Comparison of ENCODE assay signal across 36 cellular contexts in the genomic region with DNA sequence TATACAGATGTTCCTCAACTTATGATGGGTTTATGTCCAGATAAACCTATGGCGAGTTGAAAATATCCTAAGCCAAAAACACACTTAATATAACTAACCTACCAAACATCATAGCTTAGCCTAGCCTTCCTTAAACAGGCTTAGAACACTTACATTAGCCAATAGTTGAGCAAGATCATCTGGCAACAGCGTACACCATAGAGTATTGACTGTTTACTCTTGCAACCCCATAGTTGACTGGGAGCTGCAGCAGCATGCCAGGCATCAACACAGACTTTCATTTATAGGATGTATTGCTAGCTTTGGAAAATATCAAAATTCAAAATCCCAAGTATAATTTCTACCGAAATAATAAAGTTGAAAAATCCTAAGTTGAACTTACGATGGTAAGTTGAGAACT. TPM values are rescaled to one million over a fixed set of nuclear protein-coding genes. Genes with fewer than 3 reads are reported as not detected.
"Had no signal": no experiment of that assay in that cellular context is flagged by ENCODE, and none has a peak within 500 bp of the region (broad histone marks: within the 10 kb centered on the region; RNA-seq: fewer than 3 reads in every experiment).

No MANE protein-coding gene starts in this region.

- H3K79me2 ChIP-seq: parathyroid adenoma had no signal

- H3K27ac Mint-ChIP-seq: natural killer cell; nephron; neural progenitor cell; progenitor cell of endocrine pancreas; stimulated activated memory B cell treated with anti-CD40 and anti-IgM and Interleukin-4, amounts not matched to agents 10 μg/mL and 1 μg/mL and 100 μg/mL, for 72 hours; stimulated activated naive CD8-positive, alpha-beta T cell treated with anti-CD3 and anti-CD28 coated beads, Interleukin-15, amount 100 ng/mL, for 72 hours; type B pancreatic cell had no signal

- H2AFZ ChIP-seq: neural progenitor cell, parathyroid adenoma had no signal

- H3K4me3 Mint-ChIP-seq: natural killer cell; nephron; neural progenitor cell; stimulated activated memory B cell treated with anti-CD40 and anti-IgM and Interleukin-4, amounts not matched to agents 10 μg/mL and 1 μg/mL and 100 μg/mL, for 72 hours; stimulated activated naive CD8-positive, alpha-beta T cell treated with anti-CD3 and anti-CD28 coated beads, Interleukin-15, amount 100 ng/mL, for 72 hours; type B pancreatic cell had no signal

- H3K9me3 Mint-ChIP-seq: natural killer cell; stimulated activated memory B cell treated with anti-CD40 and anti-IgM and Interleukin-4, amounts not matched to agents 10 μg/mL and 1 μg/mL and 100 μg/mL, for 72 hours; stimulated activated naive CD8-positive, alpha-beta T cell treated with anti-CD3 and anti-CD28 coated beads, Interleukin-15, amount 100 ng/mL, for 72 hours; type B pancreatic cell had no signal

- H3K36me3 ChIP-seq: neural progenitor cell, ovary, spleen, suprapubic skin, tibial artery, transverse colon, upper lobe of right lung, uterus had no signal

- H3K27me3 Mint-ChIP-seq: progenitor cell of endocrine pancreas, type B pancreatic cell had no signal

- H3K4me3 ChIP-seq: neural progenitor cell, ovary, psoas muscle, skin epidermis, smooth muscle cell, spleen, suprapubic skin, testis, tibial artery, transverse colon, upper lobe of right lung, uterus had no signal

- H3K4me1 Mint-ChIP-seq: nephron, neural progenitor cell had no signal

- H3K36me3 Mint-ChIP-seq: natural killer cell; neural progenitor cell; stimulated activated memory B cell treated with anti-CD40 and anti-IgM and Interleukin-4, amounts not matched to agents 10 μg/mL and 1 μg/mL and 100 μg/mL, for 72 hours; type B pancreatic cell had no signal

- H3K4me1 ChIP-seq: neural progenitor cell, parathyroid adenoma, psoas muscle, spleen, suprapubic skin, testis, tibial artery, transverse colon, upper lobe of right lung, uterus had no signal

- H3K27me3 ChIP-seq: neural progenitor cell, ovary, spleen, suprapubic skin, testis, tibial artery, transverse colon, uterus had no signal

- DNase-seq: natural killer cell; occipital lobe; ovary; posterior cingulate gyrus; psoas muscle; right cardiac atrium; spleen; stimulated activated CD4-positive, alpha-beta T cell treated with anti-CD3 and anti-CD28 coated beads, Interleukin-12 subunit alpha, Interleukin-12 subunit beta, amount 100 ng/mL, for 4 hours; stimulated activated CD4-positive, alpha-beta T cell treated with anti-CD3 and anti-CD28 coated beads, Interleukin-1b, Interleukin-23, amount 100 ng/mL, for 48 hours; stimulated activated CD4-positive, alpha-beta T cell treated with anti-CD3 and anti-CD28 coated beads, Interleukin-4, amount 100 ng/mL, for 1 hour; stimulated activated CD4-positive, alpha-beta T cell treated with anti-CD3 and anti-CD28 coated beads, Interleukin-4, amount 100 ng/mL, for 4 hours; stimulated activated CD8-positive, alpha-beta memory T cell treated with anti-CD3 and anti-CD28 coated beads, Interleukin-4, amount 100 ng/mL, for 48 hours; stimulated activated naive CD4-positive, alpha-beta T cell; stimulated activated naive CD8-positive, alpha-beta T cell treated with anti-CD3 and anti-CD28 coated beads, Interleukin-15, amount 100 ng/mL, for 72 hours; stimulated activated naive CD8-positive, alpha-beta T cell treated with anti-CD3 and anti-CD28 coated beads, Interleukin-15, Interleukin-2, amounts not matched to agents 100 U/mL and 50 U/mL, for 24 hours; substantia nigra; testis; tibial artery; transverse colon; upper lobe of right lung; uterus had no signal

- ATAC-seq: natural killer cell; psoas muscle; right cardiac atrium; sciatic nerve; stimulated activated memory B cell treated with anti-CD40 and anti-IgM and Interleukin-4, amounts not matched to agents 10 μg/mL and 1 μg/mL and 100 μg/mL, for 72 hours; stimulated activated naive CD8-positive, alpha-beta T cell treated with anti-CD3 and anti-CD28 coated beads, Interleukin-15, amount 100 ng/mL, for 72 hours; stimulated activated naive CD8-positive, alpha-beta T cell treated with anti-CD3 and anti-CD28 coated beads, Interleukin-15, Interleukin-2, amounts not matched to agents 100 U/mL and 50 U/mL, for 24 hours; upper lobe of right lung had no signal

- H3K4me2 ChIP-seq: neural progenitor cell, smooth muscle cell had no signal

- H3K9me3 ChIP-seq: ovary, psoas muscle, spleen, suprapubic skin, testis, tibial artery, transverse colon, upper lobe of right lung, uterus had no signal

- H3K27ac ChIP-seq: neural progenitor cell, ovary, parathyroid adenoma, psoas muscle, skin epidermis, spleen, suprapubic skin, testis, tibial artery, transverse colon, upper lobe of right lung, uterus had no signal

RNA-seq across cellular contexts. Expression of a gene that starts 5.5 kb away (rescaled TPM):
- total RNA-seq: natural killer cell, occipital lobe, osteoblast, ovary, progenitor cell of endocrine pancreas, psoas muscle, renal cortical epithelial cell, right cardiac atrium, sciatic nerve, smooth muscle cell, spleen, testis, transverse colon, upper lobe of right lung, urinary bladder, uterus had no signal
- polyA plus RNA-seq: neural cell, ovary, psoas muscle, right cardiac atrium, smooth muscle cell, spleen, urinary bladder had no signal

RNA-seq across cellular contexts. Expression of a gene that starts 17.4 kb away (rescaled TPM):
- total RNA-seq: natural killer cell, occipital lobe, osteoblast, ovary, progenitor cell of endocrine pancreas, psoas muscle, renal cortical epithelial cell, right cardiac atrium, sciatic nerve, smooth muscle cell, spleen, testis, transverse colon, upper lobe of right lung, urinary bladder, uterus had no signal
- polyA plus RNA-seq: neural cell, ovary, psoas muscle, right cardiac atrium, smooth muscle cell, spleen, urinary bladder had no signal

RNA-seq across cellular contexts. Expression of a gene that starts 28.2 kb away (rescaled TPM):
- total RNA-seq: natural killer cell, occipital lobe, osteoblast, ovary, progenitor cell of endocrine pancreas, psoas muscle, renal cortical epithelial cell, right cardiac atrium, sciatic nerve, smooth muscle cell, spleen, testis, transverse colon, upper lobe of right lung, urinary bladder, uterus had no signal
- polyA plus RNA-seq: neural cell, ovary, psoas muscle, right cardiac atrium, smooth muscle cell, spleen, urinary bladder had no signal

RNA-seq across cellular contexts. Expression of a gene that starts 34.8 kb away (rescaled TPM):
- total RNA-seq: natural killer cell, occipital lobe, osteoblast, ovary, progenitor cell of endocrine pancreas, psoas muscle, renal cortical epithelial cell, right cardiac atrium, sciatic nerve, smooth muscle cell, spleen, suprapubic skin, testis, transverse colon, upper lobe of right lung, urinary bladder, uterus had no signal
- polyA plus RNA-seq: neural cell, ovary, psoas muscle, right cardiac atrium, smooth muscle cell, spleen, thymus, urinary bladder had no signal

RNA-seq across cellular contexts. Expression of a gene that starts 40.5 kb away (rescaled TPM):
- total RNA-seq: natural killer cell, occipital lobe, osteoblast, ovary, progenitor cell of endocrine pancreas, psoas muscle, renal cortical epithelial cell, right cardiac atrium, sciatic nerve, smooth muscle cell, spleen, testis, transverse colon, upper lobe of right lung, urinary bladder, uterus had no signal
- polyA plus RNA-seq: neural cell, ovary, psoas muscle, right cardiac atrium, smooth muscle cell, spleen, urinary bladder had no signal
